ENCODE assay signal across 16 cellular contexts in the genomic region with DNA sequence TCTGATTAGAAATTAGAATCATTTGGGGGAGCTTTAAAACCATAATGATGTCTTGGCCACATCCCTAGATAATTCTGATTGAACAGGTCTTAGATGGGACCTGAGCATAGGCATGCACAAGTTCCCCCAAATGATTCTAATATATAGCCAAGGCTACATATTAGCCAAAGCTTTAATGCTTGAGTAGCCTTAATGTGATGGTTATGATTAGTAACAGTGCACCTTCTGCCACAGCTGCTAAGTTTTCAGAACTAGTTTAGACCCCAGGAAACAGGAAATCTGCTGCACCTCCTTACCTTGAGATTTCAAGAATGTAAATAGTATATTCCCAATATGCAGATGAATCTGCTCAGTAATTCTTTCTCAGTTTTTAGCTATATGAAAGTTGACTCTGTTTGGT.
DNase-seq lines count a peak whose midpoint lies in the region; ATAC-seq and TF ChIP-seq lines count a peak whose summit lies in the region.
"Had no signal": no experiment of that assay in that cellular context is flagged by ENCODE, and none has a peak within 500 bp of the region (broad histone marks: within the 10 kb centered on the region; RNA-seq: fewer than 3 reads in every experiment).

No MANE protein-coding gene starts in this region.

- TF ChIP-seq EP300 in sigmoid colon (IDR thresholded peaks at IDR 0.05): no peak

- no peaks in the 10 kb centered on the region for H3K4me1 ChIP-seq in sigmoid colon
- H3K4me1 ChIP-seq: upper lobe of right lung had no signal

- TF ChIP-seq POLR2A in sigmoid colon (IDR thresholded peaks at IDR 0.05): no peak

- DNase-seq in kidney glomerular epithelial cell (lab: John Stamatoyannopoulos, UW) (peak; percentile 4), SHP77 (lab: John Stamatoyannopoulos, UW) (no peak), sigmoid colon (no peak)
- DNase-seq: activated CD4-positive, alpha-beta T cell treated with anti-CD3 and anti-CD28 coated beads, Interleukin-2, amount 50 U/mL, for 4 hours; activated naive CD4-positive, alpha-beta T cell treated with anti-CD3 and anti-CD28 coated beads for 36 hours; aorta; effector CD8-positive, alpha-beta T cell; NCI-H446 treated with DMSO at 0.1 percent for 48 hours; stimulated activated CD4-positive, alpha-beta T cell treated with anti-CD3 and anti-CD28 coated beads, Interleukin-1b, Interleukin-23, amount 100 ng/mL, for 48 hours; stimulated activated naive CD8-positive, alpha-beta T cell treated with anti-CD3 and anti-CD28 coated beads, Interleukin-15, amount 100 ng/mL, for 72 hours; upper lobe of right lung had no signal

- no peaks in the 10 kb centered on the region for H3K9me3 ChIP-seq in sigmoid colon
- H3K9me3 ChIP-seq: upper lobe of right lung had no signal

- intact Hi-C loops in sigmoid colon (cut with DNase I): no loop called here

- no peak overlapping the region for H3K27ac ChIP-seq in sigmoid colon
- H3K27ac ChIP-seq: upper lobe of right lung had no signal

- H3K4me3 ChIP-seq in sigmoid colon: no peak overlapping the region
- H3K4me3 ChIP-seq: upper lobe of right lung had no signal

- H3K36me3 ChIP-seq in sigmoid colon: no peaks in the 10 kb centered on the region
- H3K36me3 ChIP-seq: upper lobe of right lung had no signal

- no peak for TF ChIP-seq CTCF in sigmoid colon (IDR thresholded peaks at IDR 0.05)

- peak; percentile 68 for ATAC-seq in GM18511 (IDR thresholded peaks at IDR 0.05; ENCODE audit: unreplicated experiment)
- ATAC-seq in GM21528 (IDR thresholded peaks at IDR 0.05; ENCODE audit: low FRiP score, unreplicated experiment): peak; percentile 71
- ATAC-seq in HG03175 (IDR thresholded peaks at IDR 0.05; ENCODE audit: unreplicated experiment): peak; percentile 78
- ATAC-seq in activated CD4-positive, CD25-positive, alpha-beta regulatory T cell treated with anti-CD3 and anti-CD28 coated beads, Interleukin-2, amount 50 U/mL, for 24 hours: no peak
- no peak for ATAC-seq in HG03521 (IDR thresholded peaks at IDR 0.05; ENCODE audit: unreplicated experiment)
- ATAC-seq: stimulated activated naive CD8-positive, alpha-beta T cell treated with anti-CD3 and anti-CD28 coated beads, Interleukin-15, amount 100 ng/mL, for 72 hours; upper lobe of right lung had no signal

- H3K27me3 ChIP-seq in sigmoid colon: no peaks in the 10 kb centered on the region
- H3K27me3 ChIP-seq: upper lobe of right lung had no signal

Comparison
In these comparisons a context has a peak if more than half of its experiments do, and no peak if none do; other contexts are left out.
1. ATAC-seq: peak in GM18511 (single experiment), GM21528 (single experiment) and HG03175 (single experiment); none in activated CD4-positive, CD25-positive, alpha-beta regulatory T cell treated with anti-CD3 and anti-CD28 coated beads, Interleukin-2, amount 50 U/mL, for 24 hours (0 of 2) and HG03521 (single experiment).